8 cellular contexts compared by ENCODE assay signal in the genomic region with DNA sequence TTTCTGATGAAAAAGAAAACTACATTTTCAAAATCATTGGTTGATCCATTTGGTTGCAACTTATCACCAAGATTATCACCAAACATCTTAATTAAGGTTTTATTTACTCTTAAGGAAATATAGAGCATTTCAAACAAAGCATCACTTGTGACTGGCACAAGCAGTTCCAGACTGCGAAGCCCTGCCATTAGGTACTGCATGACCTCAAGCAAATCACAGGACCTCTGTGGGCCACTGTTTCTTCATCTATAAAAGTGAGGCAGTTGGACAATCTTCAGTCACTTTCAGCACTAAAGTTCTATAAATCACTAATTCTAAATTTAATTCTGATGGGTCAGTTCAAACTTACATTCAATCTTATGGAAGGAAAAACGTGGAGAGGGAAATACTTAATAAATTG. TPM values are rescaled to one million over a fixed set of nuclear protein-coding genes. Genes with fewer than 3 reads are reported as not detected.
DNase-seq lines count a peak whose midpoint lies in the region; TF ChIP-seq lines count a peak whose summit lies in the region.

No MANE protein-coding gene starts in this region.

- peaks cover 0 to 1% of the 10 kb centered on the region in 2 experiments for H3K36me3 ChIP-seq in trophoblast cell (ENCODE audit: control insufficient read depth in 1 of 2, insufficient read depth in 2 of 2, low read length in 2 of 2)

- no peak overlapping the region for H3K27ac Mint-ChIP-seq in HFFc6

- no peak overlapping the region for H4K12ac ChIP-seq in trophoblast cell (ENCODE audit: low read depth, low read length)

- H2BK120ac ChIP-seq in trophoblast cell (ENCODE audit: insufficient read depth, low read length, poor library complexity): no peak overlapping the region

- no peak overlapping the region for H3K4me2 ChIP-seq in trophoblast cell (ENCODE audit: low read length)

- no peaks in the 10 kb centered on the region for H3K27me3 Mint-ChIP-seq in HFFc6 (ENCODE audit: insufficient read depth)

- DNase-seq in Daoy (ENCODE audit: low read depth) (peak; percentile 4), NCI-H748 (lab: John Stamatoyannopoulos, UW; ENCODE audit: unreplicated experiment) (peak; percentile 26), caudate nucleus (lab: John Stamatoyannopoulos, UW) (peak in 3 of 61 donors; percentile 2 to 16 (median 10)), pons (ENCODE audit: low spot score) (peak; percentile 84), AG08395 (ENCODE audit: low spot score) (no peak), trophoblast cell (no peak), RWPE1 (ENCODE audit: low spot score) (no peak), HFFc6 (no peak)

- no peaks in the 10 kb centered on the region for H3K79me2 ChIP-seq in trophoblast cell (ENCODE audit: control insufficient read depth, insufficient read depth, low read length, poor library complexity)

- H4K91ac ChIP-seq in trophoblast cell (ENCODE audit: low read depth, low read length): no peak overlapping the region

- no peak overlapping the region for H2AK5ac ChIP-seq in trophoblast cell (ENCODE audit: low read length)

- H3K9me3 Mint-ChIP-seq in HFFc6: no peaks in the 10 kb centered on the region

- H2AFZ ChIP-seq in trophoblast cell (ENCODE audit: insufficient read depth, low read length, poor library complexity): no peak overlapping the region

- no peaks in the 10 kb centered on the region for H3K79me1 ChIP-seq in trophoblast cell (ENCODE audit: low read length)

- no peak overlapping the region for H2BK12ac ChIP-seq in trophoblast cell (ENCODE audit: low read length)

- POLR2A ChIA-PET in RWPE1 (lab: Yijun Ruan, JAX; ENCODE audit: low non-redundant PET): no interaction called here

- no peak overlapping the region for H3K14ac ChIP-seq in trophoblast cell (ENCODE audit: low read length)

- CTCF ChIA-PET in RWPE1 (lab: Yijun Ruan, JAX): interaction anchor here (1.3 kb wide), 1 partner anchor 38 kb away, joined by 3 read pairs; no protein-coding TSS in a partner anchor

- H3K4ac ChIP-seq in trophoblast cell (ENCODE audit: low read depth, low read length): no peak overlapping the region

- H3K4me1 ChIP-seq in trophoblast cell (ENCODE audit: control insufficient read depth in 1 of 2, insufficient read depth in 2 of 2, low read length in 2 of 2): peaks cover 0 to 4% of the 10 kb centered on the region in 2 experiments

- H3K27ac ChIP-seq in caudate nucleus (ENCODE audit: low read depth, low read length) (peak overlapping the region; percentile 65), trophoblast cell (ENCODE audit: low read depth, low read length) (no peak overlapping the region), RWPE1 (no peak overlapping the region)

- no peaks in the 10 kb centered on the region for H3K9me3 ChIP-seq in trophoblast cell (ENCODE audit: insufficient read depth, low read depth, low read length)

- H3K9ac ChIP-seq in trophoblast cell (ENCODE audit: low read length): no peak overlapping the region

- H3K4me3 ChIP-seq in trophoblast cell (ENCODE audit: low read depth, low read length): no peak overlapping the region

- H3K23ac ChIP-seq in trophoblast cell (ENCODE audit: low read length): no peak overlapping the region

- peaks cover 24% of the 10 kb centered on the region for H3K4me1 Mint-ChIP-seq in HFFc6 (ENCODE audit: low read depth)

- no peak overlapping the region for H2BK5ac ChIP-seq in trophoblast cell (ENCODE audit: low read depth, low read length, poor library complexity)

- no peak overlapping the region for H3K4me3 Mint-ChIP-seq in HFFc6

- no peak overlapping the region for H4K8ac ChIP-seq in trophoblast cell (ENCODE audit: low read depth, low read length)

- H3K27me3 ChIP-seq in trophoblast cell (ENCODE audit: insufficient read depth, low read length): no peaks in the 10 kb centered on the region

- no CpG with 5 or more reads among the region's 2 CpGs for WGBS in trophoblast cell (ENCODE audit: extremely low coverage, insufficient coverage, insufficient read length)

- H3K18ac ChIP-seq in trophoblast cell (ENCODE audit: low read length): no peak overlapping the region

- H3K36me3 Mint-ChIP-seq in HFFc6 (ENCODE audit: low read depth): no peaks in the 10 kb centered on the region

- TF ChIP-seq CTCF in RWPE1 (conservative IDR thresholded peaks at IDR 0.05; ENCODE audit: low read depth) (no peak), HFFc6 (IDR thresholded peaks at IDR 0.05) (no peak)

RNA-seq across cellular contexts. Expression of a gene that starts 2.0 kb away (rescaled TPM):
- 8.7 and 11.3 TPM in 2 replicates for total RNA-seq in Daoy (2014; rRNA removed; shearing (Covaris generic))
- polyA plus RNA-seq in trophoblast cell (2013): 55.9 and 56.2 TPM in 2 replicates
- 10 to 100 TPM; 25.5 to 37.7 (median 33.4) TPM for total RNA-seq in HFFc6 (2021; fragmentation: NEBNext Ultra II Directional; extraction: Animal tissue kit (Norgen Biotek cat#: 25700))

RNA-seq across cellular contexts. Expression of a gene that starts 44.2 kb away (rescaled TPM):
- total RNA-seq in Daoy (2014; rRNA removed; shearing (Covaris generic)): 10.0 and 10.5 TPM in 2 replicates
- 14.3 and 14.8 TPM in 2 replicates for polyA plus RNA-seq in trophoblast cell (2013)
- total RNA-seq in HFFc6 (2021; fragmentation: NEBNext Ultra II Directional; extraction: Animal tissue kit (Norgen Biotek cat#: 25700)): 10 to 100 TPM; 12.0 to 16.2 (median 14.6) TPM

Comparison
In these comparisons a context has a peak if more than half of its experiments do, and no peak if none do; other contexts are left out.
1. DNase-seq: peak in Daoy (single experiment), NCI-H748 (single experiment) and pons (single experiment); none in AG08395 (single experiment), trophoblast cell (0 of 2), RWPE1 (single experiment) and HFFc6 (single experiment).